ENCODE assay signal across 11 cellular contexts in the genomic region with DNA sequence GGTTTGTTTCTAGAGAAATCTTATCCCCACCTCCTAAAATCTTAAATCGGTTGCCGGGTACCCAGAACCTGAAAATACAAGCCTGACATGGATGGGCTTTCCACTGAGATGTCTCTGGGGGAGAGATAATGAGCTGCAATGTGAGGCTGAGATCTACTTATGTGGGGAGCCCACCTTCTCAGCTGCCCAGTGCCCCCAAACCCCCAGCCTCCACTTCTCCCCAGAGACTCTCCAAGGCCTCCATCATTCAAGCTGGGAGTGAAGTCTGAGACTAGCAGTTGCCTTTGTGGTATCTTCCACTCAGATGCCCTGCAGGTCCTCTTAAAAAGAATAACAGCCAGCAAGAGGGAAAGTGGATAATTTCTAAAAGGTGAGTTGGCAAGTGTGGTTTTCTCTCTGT. TPM values are rescaled to one million over a fixed set of nuclear protein-coding genes. Genes with fewer than 3 reads are reported as not detected.
"Had no signal": no experiment of that assay in that cellular context is flagged by ENCODE, and none has a peak within 500 bp of the region (broad histone marks: within the 10 kb centered on the region; RNA-seq: fewer than 3 reads in every experiment).

No MANE protein-coding gene starts in this region.

- H3K4me1 ChIP-seq: HAP-1 had no signal

- H3K4me2 ChIP-seq: GM23338 had no signal

- H3K36me3 ChIP-seq: HAP-1 had no signal

- ATAC-seq: GM23338, HCT116 had no signal

- H3K4me3 ChIP-seq: GM23248, GM23338, HAP-1 had no signal

- H3K9ac ChIP-seq: GM23248 had no signal

- H2AFZ ChIP-seq: GM23248, GM23338 had no signal

- H3K27ac ChIP-seq: GM23248 had no signal

- H3K9me3 ChIP-seq: HAP-1 had no signal

- DNase-seq: GM23248, GOT3, H7, H9, HCEC 1CT, HFFc6 had no signal

RNA-seq across cellular contexts. Expression of gene ACTRT2, which starts 11.7 kb away (rescaled TPM):
- total RNA-seq: GM23248, GM23338, H1, H4, H9, HFFc6 had no signal
- polyA plus RNA-seq: GM23248, GM23338, H1 had no signal

RNA-seq across cellular contexts. Expression of gene PRDM16, which starts 59.4 kb away (rescaled TPM):
- total RNA-seq: GM23248, HFFc6 had no signal
